In the genomic region with DNA sequence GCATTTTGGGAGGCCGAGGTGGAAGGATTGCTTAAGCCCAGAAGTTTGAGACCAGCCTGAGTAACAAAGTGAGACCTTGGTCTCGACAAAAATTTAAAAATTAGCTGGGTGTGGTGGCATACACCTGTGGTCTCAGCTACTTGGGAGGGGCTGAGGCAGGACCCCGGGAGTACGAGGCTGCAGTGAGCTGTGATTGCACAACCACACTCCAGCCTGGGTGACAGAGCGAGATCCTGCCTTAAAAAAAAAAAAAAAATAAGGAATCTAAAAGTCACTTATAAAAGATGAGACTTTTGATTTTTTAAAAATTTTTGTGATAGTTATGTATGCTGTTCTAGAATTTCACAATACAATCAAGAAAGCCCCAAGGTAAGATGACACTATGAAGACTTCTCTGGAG, we compare ENCODE assay signal across 34 cellular contexts.
"Had no signal": no experiment of that assay in that cellular context is flagged by ENCODE, and none has a peak within 500 bp of the region (broad histone marks: within the 10 kb centered on the region; RNA-seq: fewer than 3 reads in every experiment).

No MANE protein-coding gene starts in this region.

- H3K36me3 ChIP-seq: MG63 had no signal

- H3K9me3 ChIP-seq: MG63 had no signal

- DNase-seq: Karpas-422, Kasumi-1, MG63, MM.1S, MV-4-11, NCI-H1092, NCI-H1092 treated with DMSO at 0.1 percent for 48 hours, NCI-H1105, NCI-H1105 treated with DMSO at 0.1 percent for 48 hours, NCI-H1417, NCI-H1417 treated with DMSO at 0.1 percent for 48 hours, NCI-H1436, NCI-H1436 treated with DMSO at 0.1 percent for 48 hours, NCI-H146, NCI-H1694, NCI-H1694 treated with DMSO at 0.1 percent for 48 hours, NCI-H187, NCI-H187 treated with DMSO at 0.1 percent for 48 hours, NCI-H1930, NCI-H2029, NCI-H2029 treated with DMSO at 0.1 percent for 48 hours, NCI-H2081, NCI-H2081 treated with DMSO at 0.1 percent for 48 hours, NCI-H2107, NCI-H2171, NCI-H2171 treated with DMSO at 0.1 percent for 48 hours, NCI-H2227 treated with DMSO at 0.1 percent for 48 hours, NCI-H226, NCI-H345, NCI-H446, NCI-H446 treated with DMSO at 0.1 percent for 48 hours, NCI-H510A, NCI-H510A treated with DMSO at 0.1 percent for 48 hours, NCI-H524 had no signal

- H3K27me3 ChIP-seq: MG63 had no signal

- H3K4me3 ChIP-seq: MG63 had no signal
